ENCODE assay signal across 8 cellular contexts in genomic region chr1:7961199-7962010, GRCh38. TPM values are rescaled to one million over a fixed set of nuclear protein-coding genes. Genes with fewer than 3 reads are reported as not detected.
DNase-seq lines count a peak whose midpoint lies in the region; ATAC-seq and TF ChIP-seq lines count a peak whose summit lies in the region.

TSS of gene PARK7 (plus strand) at chr1:7961711. CDS start at chr1:7962786, 1,075 bp downstream.

- DNase-seq in NCI-H1694 (lab: John Stamatoyannopoulos, UW) (peak; percentile 94), amniotic stem cell (lab: John Stamatoyannopoulos, UW) (peak; percentile 97), left cardiac atrium (peak; percentile 100), progenitor cell of endocrine pancreas (ENCODE audit: low spot score, unreplicated experiment) (peak; percentile 100), ureter (ENCODE audit: low spot score) (peak; percentile 99)

- H3K27ac Mint-ChIP-seq in T-helper 1 cell treated with Interleukin-12 subunit alpha and Interleukin-12 subunit beta and Interleukin-4 antibody, amounts not matched to agents 30 μg/mL and 1 μg/mL, for 36 hours, result peak within 1 kb of the TSS; percentile 100
- H3K27ac Mint-ChIP-seq in progenitor cell of endocrine pancreas, result peak within 1 kb of the TSS; percentile 97

- H3K9me3 Mint-ChIP-seq in T-helper 1 cell treated with Interleukin-12 subunit alpha and Interleukin-12 subunit beta and Interleukin-4 antibody, amounts not matched to agents 30 μg/mL and 1 μg/mL, for 36 hours, result no peaks in the 10 kb centered on the region
- no peaks in the 10 kb centered on the region for H3K9me3 Mint-ChIP-seq in progenitor cell of endocrine pancreas (ENCODE audit: low read depth)

- ATAC-seq in HG02885 (IDR thresholded peaks at IDR 0.05; ENCODE audit: poor library complexity, unreplicated experiment) (peak; percentile 93), left cardiac atrium (peak; percentile 96 to 97)

- TF ChIP-seq POLR2A in GM15510 (IDR thresholded peaks at IDR 0.05; ENCODE audit: borderline replicate concordance, extremely low read depth, insufficient read length), result peak; percentile 99

- intact Hi-C loops in left cardiac atrium (cut with DNase I), result no loop called here

- peaks cover 21% of the 10 kb centered on the region for H3K36me3 Mint-ChIP-seq in T-helper 1 cell treated with Interleukin-12 subunit alpha and Interleukin-12 subunit beta and Interleukin-4 antibody, amounts not matched to agents 30 μg/mL and 1 μg/mL, for 36 hours (ENCODE audit: low read depth)
- peaks cover 10% of the 10 kb centered on the region for H3K36me3 Mint-ChIP-seq in progenitor cell of endocrine pancreas (ENCODE audit: insufficient read depth)

- H3K4me3 Mint-ChIP-seq in T-helper 1 cell treated with Interleukin-12 subunit alpha and Interleukin-12 subunit beta and Interleukin-4 antibody, amounts not matched to agents 30 μg/mL and 1 μg/mL, for 36 hours, result peak within 1 kb of the TSS; percentile 100
- peak within 1 kb of the TSS; percentile 95 for H3K4me3 Mint-ChIP-seq in progenitor cell of endocrine pancreas (ENCODE audit: low read depth)

- TF ChIP-seq CTCF in progenitor cell of endocrine pancreas (IDR thresholded peaks at IDR 0.05; ENCODE audit: unreplicated experiment), result peak; percentile 61

- no peaks in the 10 kb centered on the region for H3K27me3 Mint-ChIP-seq in T-helper 1 cell treated with Interleukin-12 subunit alpha and Interleukin-12 subunit beta and Interleukin-4 antibody, amounts not matched to agents 30 μg/mL and 1 μg/mL, for 36 hours (ENCODE audit: low read depth)
- no peaks in the 10 kb centered on the region for H3K27me3 Mint-ChIP-seq in progenitor cell of endocrine pancreas

- H3K4me1 Mint-ChIP-seq in T-helper 1 cell treated with Interleukin-12 subunit alpha and Interleukin-12 subunit beta and Interleukin-4 antibody, amounts not matched to agents 30 μg/mL and 1 μg/mL, for 36 hours (ENCODE audit: low read depth), result peaks cover 43% of the 10 kb centered on the region
- peaks cover 14% of the 10 kb centered on the region for H3K4me1 Mint-ChIP-seq in progenitor cell of endocrine pancreas (ENCODE audit: low read depth)

RNA-seq across cellular contexts. Expression of gene PARK7, which starts in this region (rescaled TPM):
- total RNA-seq in left cardiac atrium (100 to 1,000 TPM; 284 to 328 TPM), progenitor cell of endocrine pancreas (218 and 229 TPM in 2 replicates), ureter (271 TPM)

Comparison
In these comparisons a context has a peak if more than half of its experiments do, and no peak if none do; other contexts are left out.
1. Peak in every context shown above with its lines: DNase-seq and ATAC-seq.